Comparison of ENCODE assay signal across 21 cellular contexts in the genomic region with DNA sequence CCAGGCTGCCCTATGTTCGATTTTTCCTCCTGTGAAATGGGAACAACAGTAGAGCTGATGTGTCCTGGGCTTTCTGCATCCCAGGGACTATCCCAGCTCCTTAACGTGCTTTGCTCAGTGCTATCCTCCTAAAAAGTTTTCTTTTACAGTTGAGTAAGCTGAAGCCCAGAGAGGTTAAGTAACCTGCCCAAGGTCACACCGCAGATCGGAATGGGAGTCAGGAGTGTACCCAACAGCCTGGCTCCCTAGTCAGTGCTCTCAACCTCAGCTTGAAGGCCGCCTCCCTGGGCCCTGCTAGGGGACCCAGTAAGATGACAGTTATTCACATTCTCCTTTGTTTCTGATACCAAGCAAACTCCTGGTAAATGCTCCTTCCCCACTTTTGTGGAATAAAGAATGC.
"Had no signal": no experiment of that assay in that cellular context is flagged by ENCODE, and none has a peak within 500 bp of the region (broad histone marks: within the 10 kb centered on the region; RNA-seq: fewer than 3 reads in every experiment).

No MANE protein-coding gene starts in this region.

- H3K36me3 Mint-ChIP-seq: activated naive CD4-positive, alpha-beta T cell treated with anti-CD3 and anti-CD28 coated beads, Interleukin-2, amount 50 U/mL, for 24 hours; brain; T-cell had no signal

- DNase-seq: activated CD4-positive, alpha-beta memory T cell treated with anti-CD3 and anti-CD28 coated beads, Interleukin-2, amount 10 ng/mL, durations not matched to agents 7 days and 5 days; activated CD4-positive, alpha-beta T cell treated with anti-CD3 and anti-CD28 coated beads for 36 hours; activated CD4-positive, alpha-beta T cell treated with anti-CD3 and anti-CD28 coated beads, Interleukin-2, amount 50 U/mL, for 1 hour; activated effector memory CD4-positive, alpha-beta T cell treated with Interleukin-2 at 50 U/mL for 16 hours; activated naive CD4-positive, alpha-beta T cell; amniotic stem cell; Kasumi-1; KBM-7; NCI-H1048; NCI-H146; NCI-H1930; NCI-H2171 treated with DMSO at 0.1 percent for 48 hours; NCI-H226; NCI-H526; NCI-H82; T-cell had no signal

- H3K4me3 ChIP-seq: SK-N-MC had no signal

- H3K27ac ChIP-seq: SK-N-MC, VCaP had no signal

- H3K27me3 Mint-ChIP-seq: activated CD4-positive, alpha-beta memory T cell treated with anti-CD3 and anti-CD28 coated beads, Interleukin-2, amount 10 ng/mL, durations not matched to agents 7 days and 5 days; central memory CD8-positive, alpha-beta T cell had no signal

- H3K4me1 Mint-ChIP-seq: activated naive CD4-positive, alpha-beta T cell treated with anti-CD3 and anti-CD28 coated beads, Interleukin-2, amount 50 U/mL, for 24 hours had no signal

- ATAC-seq: activated CD4-positive, alpha-beta T cell treated with anti-CD3 and anti-CD28 coated beads for 36 hours; T-cell had no signal

- H3K4me3 Mint-ChIP-seq: activated CD4-positive, alpha-beta memory T cell treated with anti-CD3 and anti-CD28 coated beads, Interleukin-2, amount 10 ng/mL, durations not matched to agents 7 days and 5 days; activated CD4-positive, alpha-beta T cell treated with anti-CD3 and anti-CD28 coated beads for 36 hours; activated naive CD4-positive, alpha-beta T cell treated with anti-CD3 and anti-CD28 coated beads, Interleukin-2, amount 50 U/mL, for 24 hours; brain; central memory CD8-positive, alpha-beta T cell; T-cell had no signal

- H3K9me3 Mint-ChIP-seq: activated CD4-positive, alpha-beta memory T cell treated with anti-CD3 and anti-CD28 coated beads, Interleukin-2, amount 10 ng/mL, durations not matched to agents 7 days and 5 days; activated naive CD4-positive, alpha-beta T cell treated with anti-CD3 and anti-CD28 coated beads, Interleukin-2, amount 50 U/mL, for 24 hours; brain; central memory CD8-positive, alpha-beta T cell; T-cell had no signal

- H3K27ac Mint-ChIP-seq: activated CD4-positive, alpha-beta memory T cell treated with anti-CD3 and anti-CD28 coated beads, Interleukin-2, amount 10 ng/mL, durations not matched to agents 7 days and 5 days; activated CD4-positive, alpha-beta T cell treated with anti-CD3 and anti-CD28 coated beads for 36 hours; activated naive CD4-positive, alpha-beta T cell treated with anti-CD3 and anti-CD28 coated beads, Interleukin-2, amount 50 U/mL, for 24 hours; T-cell had no signal
